In genomic region chr17:55238931-55239297, GRCh38 we compare ENCODE assay signal across 8 cellular contexts. TPM values are rescaled to one million over a fixed set of nuclear protein-coding genes. Genes with fewer than 3 reads are reported as not detected.
DNase-seq lines count a peak whose midpoint lies in the region; ATAC-seq and TF ChIP-seq lines count a peak whose summit lies in the region.

No MANE protein-coding gene starts in this region.

- H4K20me1 ChIP-seq in Karpas-422 (ENCODE audit: insufficient read depth, low read depth, low read length) = no peaks in the 10 kb centered on the region

- H3K27ac Mint-ChIP-seq in CD4-positive, CD25-positive, alpha-beta regulatory T cell = peak overlapping the region in 2 of 3 donors; percentile 21 to 45
- peak overlapping the region; percentile 69 for H3K27ac Mint-ChIP-seq in activated CD4-positive, alpha-beta T cell treated with anti-CD3 and anti-CD28 coated beads, Interleukin-2, amount 10 ng/mL, durations not matched to agents 7 days and 5 days
- no peak overlapping the region for H3K27ac Mint-ChIP-seq in osteocyte (ENCODE audit: unreplicated experiment)

- peak in 1 of 3 donors; percentile 7 for DNase-seq in CD4-positive, CD25-positive, alpha-beta regulatory T cell
- DNase-seq in GM20000 (ENCODE audit: low spot score) (peak; percentile 29), Karpas-422 (no peak), osteocyte (ENCODE audit: extremely low spot score, unreplicated experiment) (no peak), OCI-M2 (lab: John Stamatoyannopoulos, UW; ENCODE audit: unreplicated experiment) (no peak)
- no peak for DNase-seq in activated CD4-positive, alpha-beta T cell treated with anti-CD3 and anti-CD28 coated beads, Interleukin-2, amount 10 ng/mL, durations not matched to agents 7 days and 5 days

- CTCF ChIA-PET in activated CD4-positive, alpha-beta T cell treated with anti-CD3 and anti-CD28 coated beads, Interleukin-2, amount 10 ng/mL, durations not matched to agents 7 days and 5 days (lab: Charles Lee) = interaction anchor here (1.0 to 1.6 kb wide), 3 partner anchors 9 to 149 kb away, joined by 3 read pairs; no protein-coding TSS in a partner anchor

- H3K9me3 Mint-ChIP-seq in CD4-positive, CD25-positive, alpha-beta regulatory T cell = peaks cover 0 to 7% (median 1%) of the 10 kb centered on the region in 7 donors
- no peaks in the 10 kb centered on the region for H3K9me3 Mint-ChIP-seq in activated CD4-positive, alpha-beta T cell treated with anti-CD3 and anti-CD28 coated beads, Interleukin-2, amount 10 ng/mL, durations not matched to agents 7 days and 5 days
- peaks cover 4% of the 10 kb centered on the region for H3K9me3 Mint-ChIP-seq in osteocyte (ENCODE audit: unreplicated experiment)

- 0% methylated on average over 3 to 4 of the region's 4 CpGs for WGBS in gastroesophageal sphincter (ENCODE audit: low coverage in 1 of 2), 2 donors

- no peaks in the 10 kb centered on the region for H3K36me3 Mint-ChIP-seq in CD4-positive, CD25-positive, alpha-beta regulatory T cell
- no peaks in the 10 kb centered on the region for H3K36me3 Mint-ChIP-seq in activated CD4-positive, alpha-beta T cell treated with anti-CD3 and anti-CD28 coated beads, Interleukin-2, amount 10 ng/mL, durations not matched to agents 7 days and 5 days (ENCODE audit: low read depth)
- H3K36me3 Mint-ChIP-seq in osteocyte (ENCODE audit: unreplicated experiment) = no peaks in the 10 kb centered on the region

- H3K9ac ChIP-seq in Karpas-422 (ENCODE audit: low read length) = peak overlapping the region; percentile 44; the same call in 1 of the 2 replicates

- peaks cover 22% of the 10 kb centered on the region for H3K27me3 Mint-ChIP-seq in CD4-positive, CD25-positive, alpha-beta regulatory T cell
- peaks cover 23% of the 10 kb centered on the region for H3K27me3 Mint-ChIP-seq in activated CD4-positive, alpha-beta T cell treated with anti-CD3 and anti-CD28 coated beads, Interleukin-2, amount 10 ng/mL, durations not matched to agents 7 days and 5 days
- peaks cover 36% of the 10 kb centered on the region for H3K27me3 Mint-ChIP-seq in osteocyte (ENCODE audit: unreplicated experiment)

- no peaks in the 10 kb centered on the region for H3K9me2 ChIP-seq in Karpas-422 (replicated peaks; ENCODE audit: insufficient read depth, low read length)

- H3K4me2 ChIP-seq in Karpas-422 (ENCODE audit: low read depth, low read length, poor library complexity, severe bottlenecking) = peak overlapping the region; percentile 70

- peaks cover 12 to 20% (median 19%) of the 10 kb centered on the region in 4 donors for H3K4me1 Mint-ChIP-seq in CD4-positive, CD25-positive, alpha-beta regulatory T cell
- H3K4me1 Mint-ChIP-seq in activated CD4-positive, alpha-beta T cell treated with anti-CD3 and anti-CD28 coated beads, Interleukin-2, amount 10 ng/mL, durations not matched to agents 7 days and 5 days = peaks cover 18% of the 10 kb centered on the region
- H3K4me1 Mint-ChIP-seq in osteocyte (ENCODE audit: unreplicated experiment) = peaks cover 8% of the 10 kb centered on the region

- peak overlapping the region; percentile 83 to 90 (median 88) for H3K4me3 Mint-ChIP-seq in CD4-positive, CD25-positive, alpha-beta regulatory T cell
- H3K4me3 Mint-ChIP-seq in activated CD4-positive, alpha-beta T cell treated with anti-CD3 and anti-CD28 coated beads, Interleukin-2, amount 10 ng/mL, durations not matched to agents 7 days and 5 days = peak overlapping the region; percentile 77
- H3K4me3 Mint-ChIP-seq in osteocyte (ENCODE audit: unreplicated experiment) = peak overlapping the region; percentile 76

- no peaks in the 10 kb centered on the region for H3K79me2 ChIP-seq in Karpas-422 (ENCODE audit: low read length)

- TF ChIP-seq CTCF in GM20000 (IDR thresholded peaks at IDR 0.05; ENCODE audit: extremely low read depth, missing control alignments) (no peak), gastroesophageal sphincter (IDR thresholded peaks at IDR 0.05) (no peak), osteocyte (IDR thresholded peaks at IDR 0.05) (no peak)

- H3K4me1 ChIP-seq in CD4-positive, CD25-positive, alpha-beta regulatory T cell (ENCODE audit: control insufficient read depth, insufficient read depth, low read length, poor library complexity, severe bottlenecking) = peaks cover 24% of the 10 kb centered on the region
- peaks cover 11% of the 10 kb centered on the region for H3K4me1 ChIP-seq in Karpas-422 (ENCODE audit: low read length)
- H3K4me1 ChIP-seq in gastroesophageal sphincter = peaks cover 0 to 21% (median 6%) of the 10 kb centered on the region in 3 donors

- peaks cover 5% of the 10 kb centered on the region for H3K27me3 ChIP-seq in CD4-positive, CD25-positive, alpha-beta regulatory T cell (ENCODE audit: control insufficient read depth, insufficient read depth, low read length)
- no peaks in the 10 kb centered on the region for H3K27me3 ChIP-seq in Karpas-422 (ENCODE audit: low read length)
- no peaks in the 10 kb centered on the region for H3K27me3 ChIP-seq in gastroesophageal sphincter

- TF ChIP-seq POLR2A in gastroesophageal sphincter (IDR thresholded peaks at IDR 0.05) = no peak

- no peak for TF ChIP-seq EP300 in gastroesophageal sphincter (IDR thresholded peaks at IDR 0.05)

- H3K4me3 ChIP-seq in CD4-positive, CD25-positive, alpha-beta regulatory T cell (ENCODE audit: low read depth, low read length) = peak overlapping the region; percentile 84
- peak overlapping the region; percentile 49; the same call in 1 of the 2 replicates for H3K4me3 ChIP-seq in Karpas-422 (ENCODE audit: low read length)
- peak overlapping the region; percentile 28 to 56 for H3K4me3 ChIP-seq in gastroesophageal sphincter

- peak overlapping the region; percentile 43 for H3K27ac ChIP-seq in CD4-positive, CD25-positive, alpha-beta regulatory T cell (ENCODE audit: insufficient read depth, low read length, poor library complexity, severe bottlenecking)
- H3K27ac ChIP-seq in Karpas-422 (ENCODE audit: low read length) = no peak overlapping the region
- peak overlapping the region; percentile 6 to 90 (median 88) for H3K27ac ChIP-seq in gastroesophageal sphincter

- POLR2A ChIA-PET in activated CD4-positive, alpha-beta T cell treated with anti-CD3 and anti-CD28 coated beads, Interleukin-2, amount 10 ng/mL, durations not matched to agents 7 days and 5 days (lab: Charles Lee) = no interaction called here

- H3K9me3 ChIP-seq in CD4-positive, CD25-positive, alpha-beta regulatory T cell (ENCODE audit: control insufficient read depth in 2 of 2, low read length in 2 of 2) = no peaks in the 10 kb centered on the region
- no peaks in the 10 kb centered on the region for H3K9me3 ChIP-seq in Karpas-422 (ENCODE audit: low read length)
- no peaks in the 10 kb centered on the region for H3K9me3 ChIP-seq in gastroesophageal sphincter

- ATAC-seq in CD4-positive, CD25-positive, alpha-beta regulatory T cell (ENCODE audit: low read depth in 2 of 2) = no peak
- ATAC-seq in gastroesophageal sphincter (peak; percentile 2), HG03565 (IDR thresholded peaks at IDR 0.05; ENCODE audit: unreplicated experiment) (no peak)

- H2AFZ ChIP-seq in Karpas-422 (ENCODE audit: low read length) = peak overlapping the region; percentile 32; the same call in 1 of the 2 replicates

- no peaks in the 10 kb centered on the region for H3K36me3 ChIP-seq in CD4-positive, CD25-positive, alpha-beta regulatory T cell (ENCODE audit: control insufficient read depth, insufficient read depth, low read length)
- H3K36me3 ChIP-seq in Karpas-422 (ENCODE audit: insufficient read depth, low read length) (no peaks in the 10 kb centered on the region), gastroesophageal sphincter (no peaks in the 10 kb centered on the region)

RNA-seq across cellular contexts. Expression of gene HLF, which starts 25.8 kb away (rescaled TPM):
- total RNA-seq in CD4-positive, CD25-positive, alpha-beta regulatory T cell = 2.1 TPM
- polyA plus RNA-seq in CD4-positive, CD25-positive, alpha-beta regulatory T cell = 1 to 10 TPM in 1 of 4 donors, under 1 TPM in 3; 0.28 to 1.3 (median 0.61) TPM
- not detected in 2 replicates for total RNA-seq in Karpas-422 (2014; rRNA removed; shearing (Covaris generic); ENCODE audit: low replicate concordance)
- under 1 TPM; 0.30 to 0.65 TPM for total RNA-seq in activated CD4-positive, alpha-beta T cell treated with anti-CD3 and anti-CD28 coated beads, Interleukin-2, amount 10 ng/mL, durations not matched to agents 7 days and 5 days
- total RNA-seq in gastroesophageal sphincter (100 to 1,000 TPM in 3 of 4 donors, 10 to 100 TPM in 1; 59.4 to 186 (median 126) TPM), osteocyte (0.51 and 0.65 TPM in 2 replicates)

Comparison
In these comparisons a context has a peak if more than half of its experiments do, and no peak if none do; other contexts are left out.
1. RNA of gene HLF, which starts 25.8 kb away (total RNA-seq): 59.4 to 186 TPM in gastroesophageal sphincter; 2.1 TPM in CD4-positive, CD25-positive, alpha-beta regulatory T cell (single experiment), 0.30 to 0.65 TPM in activated CD4-positive, alpha-beta T cell treated with anti-CD3 and anti-CD28 coated beads, Interleukin-2, amount 10 ng/mL, durations not matched to agents 7 days and 5 days, 0.51 to 0.65 TPM in osteocyte and not detected in Karpas-422; every median in the first group is over 10 times any median in the second.
2. Peak in every context shown above with its lines, with median percentiles within 50 percentile points of each other: H3K4me3 ChIP-seq and H3K4me3 Mint-ChIP-seq.